In the genomic region with DNA sequence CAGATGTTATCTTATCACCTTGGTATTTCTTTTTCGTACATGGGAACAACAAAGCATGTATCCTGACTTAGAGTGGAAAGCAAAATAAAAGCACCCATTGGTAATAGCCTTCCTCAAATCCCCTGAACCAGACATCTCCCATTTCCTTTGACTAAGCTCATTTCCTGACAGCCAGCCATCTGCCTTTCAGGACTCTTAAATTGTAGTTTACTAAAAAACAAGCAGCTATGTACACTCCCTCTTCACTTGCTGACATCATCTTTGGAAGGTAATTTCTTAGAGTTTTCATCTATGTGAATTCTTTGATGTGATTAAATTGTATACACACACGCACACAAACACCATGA, we compare ENCODE assay signal across 1 cellular context.
TF ChIP-seq lines count a peak whose summit lies in the region.

No MANE protein-coding gene starts in this region.

TF ChIP-seq in GM23338, 12 proteins besides CTCF, POLR2A, EP300 and RAD21 (continued from another document):
- TF ChIP-seq, protein P1, sequence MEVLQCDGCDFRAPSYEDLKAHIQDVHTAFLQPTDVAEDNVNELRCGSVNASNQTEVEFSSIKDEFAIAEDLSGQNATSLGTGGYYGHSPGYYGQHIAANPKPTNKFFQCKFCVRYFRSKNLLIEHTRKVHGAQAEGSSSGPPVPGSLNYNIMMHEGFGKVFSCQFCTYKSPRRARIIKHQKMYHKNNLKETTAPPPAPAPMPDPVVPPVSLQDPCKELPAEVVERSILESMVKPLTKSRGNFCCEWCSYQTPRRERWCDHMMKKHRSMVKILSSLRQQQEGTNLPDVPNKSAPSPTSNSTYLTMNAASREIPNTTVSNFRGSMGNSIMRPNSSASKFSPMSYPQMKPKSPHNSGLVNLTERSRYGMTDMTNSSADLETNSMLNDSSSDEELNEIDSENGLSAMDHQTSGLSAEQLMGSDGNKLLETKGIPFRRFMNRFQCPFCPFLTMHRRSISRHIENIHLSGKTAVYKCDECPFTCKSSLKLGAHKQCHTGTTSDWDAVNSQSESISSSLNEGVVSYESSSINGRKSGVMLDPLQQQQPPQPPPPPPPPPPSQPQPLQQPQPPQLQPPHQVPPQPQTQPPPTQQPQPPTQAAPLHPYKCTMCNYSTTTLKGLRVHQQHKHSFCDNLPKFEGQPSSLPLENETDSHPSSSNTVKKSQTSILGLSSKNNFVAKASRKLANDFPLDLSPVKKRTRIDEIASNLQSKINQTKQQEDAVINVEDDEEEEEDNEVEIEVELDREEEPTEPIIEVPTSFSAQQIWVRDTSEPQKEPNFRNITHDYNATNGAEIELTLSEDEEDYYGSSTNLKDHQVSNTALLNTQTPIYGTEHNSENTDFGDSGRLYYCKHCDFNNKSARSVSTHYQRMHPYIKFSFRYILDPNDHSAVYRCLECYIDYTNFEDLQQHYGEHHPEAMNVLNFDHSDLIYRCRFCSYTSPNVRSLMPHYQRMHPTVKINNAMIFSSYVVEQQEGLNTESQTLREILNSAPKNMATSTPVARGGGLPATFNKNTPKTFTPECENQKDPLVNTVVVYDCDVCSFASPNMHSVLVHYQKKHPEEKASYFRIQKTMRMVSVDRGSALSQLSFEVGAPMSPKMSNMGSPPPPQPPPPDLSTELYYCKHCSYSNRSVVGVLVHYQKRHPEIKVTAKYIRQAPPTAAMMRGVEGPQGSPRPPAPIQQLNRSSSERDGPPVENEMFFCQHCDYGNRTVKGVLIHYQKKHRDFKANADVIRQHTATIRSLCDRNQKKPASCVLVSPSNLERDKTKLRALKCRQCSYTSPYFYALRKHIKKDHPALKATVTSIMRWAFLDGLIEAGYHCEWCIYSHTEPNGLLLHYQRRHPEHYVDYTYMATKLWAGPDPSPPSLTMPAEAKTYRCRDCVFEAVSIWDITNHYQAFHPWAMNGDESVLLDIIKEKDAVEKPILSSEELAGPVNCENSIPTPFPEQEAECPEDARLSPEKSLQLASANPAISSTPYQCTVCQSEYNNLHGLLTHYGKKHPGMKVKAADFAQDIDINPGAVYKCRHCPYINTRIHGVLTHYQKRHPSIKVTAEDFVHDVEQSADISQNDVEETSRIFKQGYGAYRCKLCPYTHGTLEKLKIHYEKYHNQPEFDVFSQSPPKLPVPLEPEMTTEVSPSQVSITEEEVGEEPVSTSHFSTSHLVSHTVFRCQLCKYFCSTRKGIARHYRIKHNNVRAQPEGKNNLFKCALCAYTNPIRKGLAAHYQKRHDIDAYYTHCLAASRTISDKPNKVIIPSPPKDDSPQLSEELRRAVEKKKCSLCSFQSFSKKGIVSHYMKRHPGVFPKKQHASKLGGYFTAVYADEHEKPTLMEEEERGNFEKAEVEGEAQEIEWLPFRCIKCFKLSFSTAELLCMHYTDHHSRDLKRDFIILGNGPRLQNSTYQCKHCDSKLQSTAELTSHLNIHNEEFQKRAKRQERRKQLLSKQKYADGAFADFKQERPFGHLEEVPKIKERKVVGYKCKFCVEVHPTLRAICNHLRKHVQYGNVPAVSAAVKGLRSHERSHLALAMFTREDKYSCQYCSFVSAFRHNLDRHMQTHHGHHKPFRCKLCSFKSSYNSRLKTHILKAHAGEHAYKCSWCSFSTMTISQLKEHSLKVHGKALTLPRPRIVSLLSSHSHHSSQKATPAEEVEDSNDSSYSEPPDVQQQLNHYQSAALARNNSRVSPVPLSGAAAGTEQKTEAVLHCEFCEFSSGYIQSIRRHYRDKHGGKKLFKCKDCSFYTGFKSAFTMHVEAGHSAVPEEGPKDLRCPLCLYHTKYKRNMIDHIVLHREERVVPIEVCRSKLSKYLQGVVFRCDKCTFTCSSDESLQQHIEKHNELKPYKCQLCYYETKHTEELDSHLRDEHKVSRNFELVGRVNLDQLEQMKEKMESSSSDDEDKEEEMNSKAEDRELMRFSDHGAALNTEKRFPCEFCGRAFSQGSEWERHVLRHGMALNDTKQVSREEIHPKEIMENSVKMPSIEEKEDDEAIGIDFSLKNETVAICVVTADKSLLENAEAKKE (CRISPR knock-in tag; IDR thresholded peaks at IDR 0.05) = no peak
- TF ChIP-seq EZH2 (IDR thresholded peaks at IDR 0.05; ENCODE audit: low read depth, unreplicated experiment) = no peak
TF ChIP-seq in GM23338: peak in this region for 0.
